In the genomic region with DNA sequence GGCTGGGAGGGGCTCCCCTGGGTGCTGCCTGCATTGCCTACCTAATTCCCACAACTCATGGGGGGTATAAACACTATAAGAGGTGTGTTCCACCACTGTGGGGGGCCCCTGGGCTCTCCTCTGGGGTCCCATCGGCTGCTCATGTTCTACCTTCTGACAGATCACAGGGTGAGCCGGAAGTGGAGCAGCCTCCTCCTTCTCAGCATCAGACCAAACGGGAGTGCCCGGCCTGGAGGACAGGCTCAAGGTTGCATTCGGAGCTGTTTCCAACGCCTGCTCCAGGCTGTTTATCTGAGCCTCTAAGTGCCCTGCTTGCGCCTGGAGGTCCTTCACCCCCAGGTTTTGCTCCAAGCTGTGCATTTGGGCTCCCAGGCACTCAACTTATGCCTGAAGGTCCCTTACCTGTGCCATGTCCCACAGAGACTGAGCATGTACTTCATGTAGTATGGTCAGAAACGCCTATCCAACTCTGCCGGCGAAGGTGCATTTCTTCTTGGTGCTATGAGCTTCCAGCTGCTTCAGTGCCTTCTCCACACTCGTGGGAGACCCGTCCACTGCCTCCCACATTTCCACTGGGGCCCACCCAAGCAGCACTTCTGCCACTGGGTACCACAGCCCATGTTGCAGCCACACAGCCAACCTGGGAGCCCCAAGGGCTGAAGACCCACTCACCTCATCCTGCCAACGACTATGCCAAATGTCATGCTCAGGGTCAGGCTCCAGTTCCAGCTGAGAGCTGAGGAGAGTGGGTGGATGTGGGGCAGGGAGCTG, we compare ENCODE assay signal across 18 cellular contexts.
DNase-seq lines count a peak whose midpoint lies in the region; ATAC-seq and TF ChIP-seq lines count a peak whose summit lies in the region.
"Had no signal": no experiment of that assay in that cellular context is flagged by ENCODE, and none has a peak within 500 bp of the region (broad histone marks: within the 10 kb centered on the region; RNA-seq: fewer than 3 reads in every experiment).

No MANE protein-coding gene starts in this region.

- H3K27me3 ChIP-seq in heart left ventricle (peaks cover 0 to 5% (median 0%) of the 10 kb centered on the region in 9 donors), esophagus muscularis mucosa (no peaks in the 10 kb centered on the region)
- H3K27me3 ChIP-seq: BLaER1 treated with 17β-estradiol and CSF1 and Interleukin-3, amounts not matched to agents 10 nM and 100 nM; Peyer's patch had no signal

- intact Hi-C loops in heart left ventricle (cut with DNase I) (no loop called here), cardiac septum (cut with DNase I) (no loop called here), esophagus muscularis mucosa (cut with DNase I) (no loop called here)

- H3K27ac Mint-ChIP-seq in stimulated activated effector memory CD8-positive, alpha-beta T cell treated with anti-CD3 and anti-CD28 coated beads, Interleukin-12 subunit alpha, Interleukin-12 subunit beta, amount 100 ng/mL, for 72 hours, result no peak overlapping the region
- H3K27ac Mint-ChIP-seq in activated naive CD8-positive, alpha-beta T cell treated with anti-CD3 and anti-CD28 coated beads, Interleukin-2, amount 50 U/mL, for 24 hours, result no peak overlapping the region
- H3K27ac Mint-ChIP-seq: CD8-positive, alpha-beta memory T cell; IgD-negative memory B cell had no signal

- TF ChIP-seq EP300 in esophagus muscularis mucosa (IDR thresholded peaks at IDR 0.05), result no peak

- H3K9me3 Mint-ChIP-seq in stimulated activated effector memory CD8-positive, alpha-beta T cell treated with anti-CD3 and anti-CD28 coated beads, Interleukin-12 subunit alpha, Interleukin-12 subunit beta, amount 100 ng/mL, for 72 hours, result no peaks in the 10 kb centered on the region
- peaks cover 7% of the 10 kb centered on the region for H3K9me3 Mint-ChIP-seq in activated naive CD8-positive, alpha-beta T cell treated with anti-CD3 and anti-CD28 coated beads, Interleukin-2, amount 50 U/mL, for 24 hours

- H3K4me1 Mint-ChIP-seq in stimulated activated effector memory CD8-positive, alpha-beta T cell treated with anti-CD3 and anti-CD28 coated beads, Interleukin-12 subunit alpha, Interleukin-12 subunit beta, amount 100 ng/mL, for 72 hours, result no peaks in the 10 kb centered on the region
- H3K4me1 Mint-ChIP-seq in activated naive CD8-positive, alpha-beta T cell treated with anti-CD3 and anti-CD28 coated beads, Interleukin-2, amount 50 U/mL, for 24 hours, result no peaks in the 10 kb centered on the region
- H3K4me1 Mint-ChIP-seq: CD8-positive, alpha-beta memory T cell; IgD-negative memory B cell had no signal

- H3K4me3 ChIP-seq in heart left ventricle (peak overlapping the region in 1 of 12 donors; percentile 11), esophagus muscularis mucosa (no peak overlapping the region)
- H3K4me3 ChIP-seq: BLaER1 treated with 17β-estradiol and CSF1 and Interleukin-3, amounts not matched to agents 10 nM and 100 nM; HAP-1; Peyer's patch had no signal

- TF ChIP-seq CTCF in heart left ventricle (IDR thresholded peaks at IDR 0.05) (no peak), esophagus muscularis mucosa (IDR thresholded peaks at IDR 0.05) (no peak)

- H3K27ac ChIP-seq in heart left ventricle (peak overlapping the region in 1 of 12 donors; percentile 50), esophagus muscularis mucosa (replicated peaks in 1 of 4) (no peak overlapping the region)
- H3K27ac ChIP-seq: BLaER1 treated with 17β-estradiol and CSF1 and Interleukin-3, amounts not matched to agents 10 nM and 100 nM; Peyer's patch had no signal

- DNase-seq in heart left ventricle (peak in 2 of 5 donors; percentile 9 to 29), cardiac septum (ENCODE audit: low spot score) (no peak), NCI-H2196 treated with DMSO at 0.1 percent for 48 hours (lab: John Stamatoyannopoulos, UW; ENCODE audit: unreplicated experiment) (peak; percentile 50), esophagus muscularis mucosa (ENCODE audit: extremely low spot score) (peak; percentile 70), COR-L47 (lab: John Stamatoyannopoulos, UW) (no peak)
- no peak for DNase-seq in stimulated activated effector memory CD8-positive, alpha-beta T cell treated with anti-CD3 and anti-CD28 coated beads, Interleukin-12 subunit alpha, Interleukin-12 subunit beta, amount 100 ng/mL, for 72 hours (ENCODE audit: low spot score in 2 of 2)
- DNase-seq in activated naive CD8-positive, alpha-beta T cell treated with anti-CD3 and anti-CD28 coated beads, Interleukin-2, amount 50 U/mL, for 24 hours, result no peak
- DNase-seq: CD8-positive, alpha-beta memory T cell; Kasumi-1; MM.1S; NCI-H1417; NCI-H187 treated with DMSO at 0.1 percent for 48 hours; NCI-H82; Peyer's patch had no signal

- H3K4me1 ChIP-seq in heart left ventricle (peaks cover 0 to 10% (median 0%) of the 10 kb centered on the region in 12 donors), esophagus muscularis mucosa (peaks cover 0 to 7% (median 0%) of the 10 kb centered on the region in 4 donors)
- H3K4me1 ChIP-seq: BLaER1 treated with 17β-estradiol and CSF1 and Interleukin-3, amounts not matched to agents 10 nM and 100 nM; HAP-1; Peyer's patch had no signal

- TF ChIP-seq POLR2A in heart left ventricle (IDR thresholded peaks at IDR 0.05), result no peak
- TF ChIP-seq POLR2A in esophagus muscularis mucosa (IDR thresholded peaks at IDR 0.05; ENCODE audit: low read depth), result no peak

- H3K27me3 Mint-ChIP-seq in activated naive CD8-positive, alpha-beta T cell treated with anti-CD3 and anti-CD28 coated beads, Interleukin-2, amount 50 U/mL, for 24 hours, result peaks cover 2% of the 10 kb centered on the region
- H3K27me3 Mint-ChIP-seq: IgD-negative memory B cell had no signal

- no peaks in the 10 kb centered on the region for H3K36me3 Mint-ChIP-seq in stimulated activated effector memory CD8-positive, alpha-beta T cell treated with anti-CD3 and anti-CD28 coated beads, Interleukin-12 subunit alpha, Interleukin-12 subunit beta, amount 100 ng/mL, for 72 hours
- no peaks in the 10 kb centered on the region for H3K36me3 Mint-ChIP-seq in activated naive CD8-positive, alpha-beta T cell treated with anti-CD3 and anti-CD28 coated beads, Interleukin-2, amount 50 U/mL, for 24 hours (ENCODE audit: low read depth)
- H3K36me3 Mint-ChIP-seq: CD8-positive, alpha-beta memory T cell had no signal

- ATAC-seq in heart left ventricle (peak in 3 of 4 donors; percentile 51 to 68 (median 60)), GM21723 (IDR thresholded peaks at IDR 0.05; ENCODE audit: unreplicated experiment) (no peak)
- ATAC-seq in stimulated activated effector memory CD8-positive, alpha-beta T cell treated with anti-CD3 and anti-CD28 coated beads, Interleukin-12 subunit alpha, Interleukin-12 subunit beta, amount 100 ng/mL, for 72 hours, result peak; percentile 20
- ATAC-seq in activated naive CD8-positive, alpha-beta T cell treated with anti-CD3 and anti-CD28 coated beads, Interleukin-2, amount 50 U/mL, for 24 hours, result no peak

- H3K9me3 ChIP-seq in heart left ventricle (peaks cover 0 to 3% (median 0%) of the 10 kb centered on the region in 12 donors), esophagus muscularis mucosa (no peaks in the 10 kb centered on the region)
- H3K9me3 ChIP-seq: HAP-1, Peyer's patch had no signal

- H3K4me3 Mint-ChIP-seq in stimulated activated effector memory CD8-positive, alpha-beta T cell treated with anti-CD3 and anti-CD28 coated beads, Interleukin-12 subunit alpha, Interleukin-12 subunit beta, amount 100 ng/mL, for 72 hours, result no peak overlapping the region
- no peak overlapping the region for H3K4me3 Mint-ChIP-seq in activated naive CD8-positive, alpha-beta T cell treated with anti-CD3 and anti-CD28 coated beads, Interleukin-2, amount 50 U/mL, for 24 hours
- H3K4me3 Mint-ChIP-seq: CD8-positive, alpha-beta memory T cell; IgD-negative memory B cell had no signal

- WGBS in heart left ventricle, 4 donors, result 58 to 71% (median 65%) methylated on average over 6 to 13 of the region's 13 CpGs
- 84% methylated on average over 13 of the region's 13 CpGs for WGBS in esophagus muscularis mucosa

- H3K36me3 ChIP-seq in heart left ventricle (no peaks in the 10 kb centered on the region), esophagus muscularis mucosa (no peaks in the 10 kb centered on the region)
- H3K36me3 ChIP-seq: BLaER1 treated with 17β-estradiol and CSF1 and Interleukin-3, amounts not matched to agents 10 nM and 100 nM; HAP-1; Peyer's patch had no signal

Comparison
In these comparisons a context has a peak if more than half of its experiments do, and no peak if none do; other contexts are left out.
1. ATAC-seq: peak in heart left ventricle (3 of 4) and stimulated activated effector memory CD8-positive, alpha-beta T cell treated with anti-CD3 and anti-CD28 coated beads, Interleukin-12 subunit alpha, Interleukin-12 subunit beta, amount 100 ng/mL, for 72 hours (single experiment); none in activated naive CD8-positive, alpha-beta T cell treated with anti-CD3 and anti-CD28 coated beads, Interleukin-2, amount 50 U/mL, for 24 hours (single experiment) and GM21723 (single experiment).
2. DNase-seq: peak in NCI-H2196 treated with DMSO at 0.1 percent for 48 hours (single experiment) and esophagus muscularis mucosa (single experiment); none in cardiac septum (single experiment), stimulated activated effector memory CD8-positive, alpha-beta T cell treated with anti-CD3 and anti-CD28 coated beads, Interleukin-12 subunit alpha, Interleukin-12 subunit beta, amount 100 ng/mL, for 72 hours (0 of 2), COR-L47 (single experiment) and activated naive CD8-positive, alpha-beta T cell treated with anti-CD3 and anti-CD28 coated beads, Interleukin-2, amount 50 U/mL, for 24 hours (single experiment).